Comparison of ENCODE assay signal across 8 cellular contexts in the genomic region with DNA sequence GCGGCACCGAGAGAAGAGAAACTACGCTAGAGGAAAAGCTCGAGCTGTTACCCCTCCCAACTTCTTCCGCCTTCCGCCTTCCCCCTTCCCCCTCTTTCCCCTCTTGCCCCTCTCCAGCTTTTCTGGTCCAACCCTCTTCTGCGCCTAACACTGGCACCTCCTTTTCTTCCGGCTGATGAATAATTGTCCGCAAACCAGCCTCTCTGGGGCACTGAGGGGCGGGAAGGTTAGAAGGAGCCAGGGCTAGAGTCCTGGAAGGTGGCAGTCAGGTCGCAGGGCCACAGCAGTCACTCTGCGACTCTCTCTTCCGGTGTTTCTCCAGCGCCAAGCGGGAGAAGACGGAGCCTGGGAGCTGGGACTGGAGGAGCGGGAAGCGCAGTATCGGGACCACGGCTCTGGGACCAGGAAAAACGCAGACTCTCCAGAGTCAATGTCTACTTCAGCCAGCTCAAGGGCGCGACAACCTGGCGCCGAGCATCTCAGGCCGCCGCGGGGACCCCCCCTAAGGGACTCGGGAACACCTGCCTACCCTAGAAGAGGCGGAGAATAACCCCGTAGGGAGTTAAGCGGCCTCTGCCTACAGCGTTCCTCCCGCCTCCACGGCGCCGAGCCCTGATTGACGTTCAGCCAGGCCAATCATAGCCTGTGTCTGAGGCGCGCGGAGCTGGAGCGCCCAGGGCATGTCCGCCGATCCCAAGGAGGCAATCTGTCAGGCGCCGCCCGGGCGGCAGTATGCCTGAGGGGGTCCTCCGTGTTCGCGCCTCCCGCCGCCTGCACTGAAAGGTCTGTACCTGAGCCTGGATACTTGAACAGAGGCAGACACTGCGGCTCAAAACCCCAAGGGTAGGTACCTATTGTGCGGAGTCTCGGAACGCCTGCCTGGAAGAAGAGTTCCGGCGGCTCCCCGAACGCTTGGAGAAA. TPM values are rescaled to one million over a fixed set of nuclear protein-coding genes. Genes with fewer than 3 reads are reported as not detected.
DNase-seq lines count a peak whose midpoint lies in the region; ATAC-seq and TF ChIP-seq lines count a peak whose summit lies in the region.

No MANE protein-coding gene starts in this region.

- peak overlapping the region; percentile 84 for H3K4me3 ChIP-seq in ectodermal cell (ENCODE audit: insufficient read depth, low read depth, low read length)
- H3K4me3 ChIP-seq in lung, result peak overlapping the region; percentile 72

- peaks cover 10% of the 10 kb centered on the region for H3K36me3 Mint-ChIP-seq in CD4-positive, alpha-beta T cell (ENCODE audit: low read depth)
- peaks cover 17% of the 10 kb centered on the region for H3K36me3 Mint-ChIP-seq in activated CD4-positive, alpha-beta memory T cell treated with anti-CD3 and anti-CD28 coated beads, Interleukin-2, amount 10 ng/mL, durations not matched to agents 7 days and 5 days (ENCODE audit: low read depth)

- peak; percentile 98 for ATAC-seq in CD4-positive, alpha-beta T cell (ENCODE audit: poor library complexity)
- peak; percentile 95 for ATAC-seq in GM19452 (IDR thresholded peaks at IDR 0.05; ENCODE audit: unreplicated experiment)
- ATAC-seq in HG03575 (IDR thresholded peaks at IDR 0.05; ENCODE audit: extremely low read depth, insufficient number of reproducible peaks, low FRiP score, unreplicated experiment), result peak; percentile 87
- peak; percentile 100 for ATAC-seq in lung (ENCODE audit: insufficient read depth, low FRiP score)

- H3K27ac Mint-ChIP-seq in CD4-positive, alpha-beta T cell, result peak overlapping the region; percentile 91
- peak overlapping the region; percentile 91 for H3K27ac Mint-ChIP-seq in activated CD4-positive, alpha-beta memory T cell treated with anti-CD3 and anti-CD28 coated beads, Interleukin-2, amount 10 ng/mL, durations not matched to agents 7 days and 5 days

- H3K4me1 ChIP-seq in ectodermal cell (ENCODE audit: control insufficient read depth, insufficient read depth, low read length) (peaks cover 6% of the 10 kb centered on the region), lung (ENCODE audit: control insufficient read depth in 2 of 2, insufficient read depth in 2 of 2, low read length in 2 of 2) (peaks cover 0 to 5% of the 10 kb centered on the region in 2 donors)

- DNase-seq in CD4-positive, alpha-beta T cell, result peak; percentile 88 to 97 (median 94)
- DNase-seq in NCI-H82 (lab: John Stamatoyannopoulos, UW) (peak; percentile 96), lung (ENCODE audit: low spot score) (peak; percentile 97)
- DNase-seq in activated CD4-positive, alpha-beta memory T cell treated with anti-CD3 and anti-CD28 coated beads, Interleukin-2, amount 10 ng/mL, durations not matched to agents 7 days and 5 days, result peak; percentile 95
- DNase-seq in stimulated activated CD4-positive, alpha-beta T cell treated with anti-CD3 and anti-CD28 coated beads, TNF-alpha, amount 100 ng/mL, for 24 hours (ENCODE audit: low read depth in 3 of 3), result peak; percentile 89 to 95 (median 91)

- H3K9me3 Mint-ChIP-seq in CD4-positive, alpha-beta T cell, result no peaks in the 10 kb centered on the region
- no peaks in the 10 kb centered on the region for H3K9me3 Mint-ChIP-seq in activated CD4-positive, alpha-beta memory T cell treated with anti-CD3 and anti-CD28 coated beads, Interleukin-2, amount 10 ng/mL, durations not matched to agents 7 days and 5 days

- H3K9me3 ChIP-seq in CD4-positive, alpha-beta T cell (ENCODE audit: control insufficient read depth, low read length), result no peaks in the 10 kb centered on the region
- H3K9me3 ChIP-seq in ectodermal cell (ENCODE audit: control insufficient read depth, low read length) (no peaks in the 10 kb centered on the region), lung (ENCODE audit: control insufficient read depth in 2 of 2, insufficient read depth in 1 of 2, low read length in 1 of 2) (no peaks in the 10 kb centered on the region)

- H3K27me3 ChIP-seq in CD4-positive, alpha-beta T cell (ENCODE audit: control insufficient read depth, insufficient read depth, low read length), result no peaks in the 10 kb centered on the region
- no peaks in the 10 kb centered on the region for H3K27me3 ChIP-seq in ectodermal cell (ENCODE audit: control insufficient read depth, insufficient read depth, low read length, poor library complexity, severe bottlenecking)
- H3K27me3 ChIP-seq in lung (ENCODE audit: control insufficient read depth, insufficient read depth), result no peaks in the 10 kb centered on the region

- TF ChIP-seq CTCF in CD4-positive, alpha-beta T cell (IDR thresholded peaks at IDR 0.05), result no peak
- peak; percentile 7 for TF ChIP-seq CTCF in lung (IDR thresholded peaks at IDR 0.05; ENCODE audit: control extremely low read depth, extremely low read depth)

- POLR2A ChIA-PET in CD4-positive, alpha-beta T cell (lab: Charles Lee), result interaction anchor here (0.5 to 5.4 kb wide), 22 partner anchors 8 to 936 kb away, joined by 3 to 129 read pairs (median 4); a partner anchor contains a TSS
- POLR2A ChIA-PET in activated CD4-positive, alpha-beta memory T cell treated with anti-CD3 and anti-CD28 coated beads, Interleukin-2, amount 10 ng/mL, durations not matched to agents 7 days and 5 days (lab: Charles Lee), result interaction anchor here (0.6 to 7.6 kb wide), 29 partner anchors 9 to 377 kb away, joined by 3 to 179 read pairs (median 4); a partner anchor contains a TSS

- intact Hi-C loops in CD4-positive, alpha-beta T cell (cut with DNase I, micrococcal nuclease), result loop anchor here (2.0 to 10.0 kb wide), 4 partner anchors 52 to 1500 kb away; a partner anchor contains a TSS

- H3K4me3 Mint-ChIP-seq in CD4-positive, alpha-beta T cell, result peak overlapping the region; percentile 100
- H3K4me3 Mint-ChIP-seq in activated CD4-positive, alpha-beta memory T cell treated with anti-CD3 and anti-CD28 coated beads, Interleukin-2, amount 10 ng/mL, durations not matched to agents 7 days and 5 days, result peak overlapping the region; percentile 99

- peaks cover 45% of the 10 kb centered on the region for H3K4me1 Mint-ChIP-seq in CD4-positive, alpha-beta T cell (ENCODE audit: low read depth)
- H3K4me1 Mint-ChIP-seq in activated CD4-positive, alpha-beta memory T cell treated with anti-CD3 and anti-CD28 coated beads, Interleukin-2, amount 10 ng/mL, durations not matched to agents 7 days and 5 days, result peaks cover 40% of the 10 kb centered on the region

- CTCF ChIA-PET in CD4-positive, alpha-beta T cell (lab: Charles Lee), result interaction anchor here (0.8 to 1.9 kb wide), 9 partner anchors 8 to 90 kb away, joined by 3 to 8 read pairs (median 6); a partner anchor contains a TSS
- CTCF ChIA-PET in activated CD4-positive, alpha-beta memory T cell treated with anti-CD3 and anti-CD28 coated beads, Interleukin-2, amount 10 ng/mL, durations not matched to agents 7 days and 5 days (lab: Charles Lee), result interaction anchor here (0.7 to 2.5 kb wide), 17 partner anchors 8 to 354 kb away, joined by 3 to 17 read pairs (median 5); a partner anchor contains a TSS

- H3K27me3 Mint-ChIP-seq in CD4-positive, alpha-beta T cell, result no peaks in the 10 kb centered on the region
- peaks cover 8% of the 10 kb centered on the region for H3K27me3 Mint-ChIP-seq in activated CD4-positive, alpha-beta memory T cell treated with anti-CD3 and anti-CD28 coated beads, Interleukin-2, amount 10 ng/mL, durations not matched to agents 7 days and 5 days

- H3K36me3 ChIP-seq in ectodermal cell (ENCODE audit: control insufficient read depth, insufficient read depth, low read length), result no peaks in the 10 kb centered on the region
- H3K36me3 ChIP-seq in lung (ENCODE audit: control insufficient read depth in 2 of 2, insufficient read depth in 2 of 2, low read length in 2 of 2), result no peaks in the 10 kb centered on the region

- peak overlapping the region; percentile 75 for H3K27ac ChIP-seq in CD4-positive, alpha-beta T cell (ENCODE audit: low read depth, low read length)
- peak overlapping the region; percentile 71 for H3K27ac ChIP-seq in ectodermal cell (ENCODE audit: insufficient read depth, low read depth, low read length, poor library complexity, severe bottlenecking)
- peak overlapping the region; percentile 74 to 80 for H3K27ac ChIP-seq in lung (ENCODE audit: low read depth in 1 of 2, low read length in 1 of 2)

- WGBS in ectodermal cell, 2 experiments, result 0% methylated on average over 61 of the region's 61 CpGs
- 0 to 1% methylated on average over 61 of the region's 61 CpGs for whole genome bisulfite sequencing in lung, 2 donors

RNA-seq across cellular contexts. Expression of a gene that starts 40.4 kb away (rescaled TPM):
- total RNA-seq in CD4-positive, alpha-beta T cell, result 10 to 100 TPM; 37.2 to 38.4 TPM
- total RNA-seq in activated CD4-positive, alpha-beta memory T cell treated with anti-CD3 and anti-CD28 coated beads, Interleukin-2, amount 10 ng/mL, durations not matched to agents 7 days and 5 days, result 100 to 1,000 TPM; 368 to 372 TPM
- 0.76 TPM for polyA plus RNA-seq in ectodermal cell (2013, experiment 1 of 4)
- polyA plus RNA-seq in ectodermal cell (2013, experiment 2 of 4), result 0.98 TPM
- polyA plus RNA-seq in ectodermal cell (2013, experiment 3 of 4), result 1.1 TPM
- 0.73 TPM for polyA plus RNA-seq in ectodermal cell (2013, experiment 4 of 4)
- 10 to 100 TPM; 14.4 to 56.6 TPM for total RNA-seq in lung
- polyA plus RNA-seq in lung, result 100 to 1,000 TPM in 1 of 2 donors, 10 to 100 TPM in 1; 67.2 to 183 TPM

RNA-seq across cellular contexts. Expression of a gene that starts 40.8 kb away (rescaled TPM):
- 10 to 100 TPM; 91.5 to 93.9 TPM for total RNA-seq in CD4-positive, alpha-beta T cell
- 100 to 1,000 TPM; 410 to 412 TPM for total RNA-seq in activated CD4-positive, alpha-beta memory T cell treated with anti-CD3 and anti-CD28 coated beads, Interleukin-2, amount 10 ng/mL, durations not matched to agents 7 days and 5 days
- polyA plus RNA-seq in ectodermal cell (2013, experiment 1 of 4), result 6.6 TPM
- 7.5 TPM for polyA plus RNA-seq in ectodermal cell (2013, experiment 2 of 4)
- polyA plus RNA-seq in ectodermal cell (2013, experiment 3 of 4), result 6.3 TPM
- 4.7 TPM for polyA plus RNA-seq in ectodermal cell (2013, experiment 4 of 4)
- total RNA-seq in lung, result 10 to 100 TPM; 32.6 to 52.1 TPM
- polyA plus RNA-seq in lung, result 100 to 1,000 TPM in 1 of 2 donors, 10 to 100 TPM in 1; 63.6 to 181 TPM

RNA-seq across cellular contexts. Expression of a gene that starts 46.5 kb away (rescaled TPM):
- 1 to 10 TPM; 4.6 to 6.0 TPM for total RNA-seq in CD4-positive, alpha-beta T cell
- total RNA-seq in activated CD4-positive, alpha-beta memory T cell treated with anti-CD3 and anti-CD28 coated beads, Interleukin-2, amount 10 ng/mL, durations not matched to agents 7 days and 5 days, result 10 to 100 TPM; 19.1 to 20.0 TPM
- 1.9 TPM for polyA plus RNA-seq in ectodermal cell (2013, experiment 1 of 4)
- polyA plus RNA-seq in ectodermal cell (2013, experiment 2 of 4), result 3.1 TPM
- 1.6 TPM for polyA plus RNA-seq in ectodermal cell (2013, experiment 3 of 4)
- 2.0 TPM for polyA plus RNA-seq in ectodermal cell (2013, experiment 4 of 4)
- total RNA-seq in lung, result 10 to 100 TPM; 42.3 to 76.7 TPM
- polyA plus RNA-seq in lung, result 10 to 100 TPM; 50.1 to 52.2 TPM

RNA-seq across cellular contexts. Expression of a gene that starts 50.5 kb away (rescaled TPM):
- 100 to 1,000 TPM; 120 to 121 TPM for total RNA-seq in CD4-positive, alpha-beta T cell
- total RNA-seq in activated CD4-positive, alpha-beta memory T cell treated with anti-CD3 and anti-CD28 coated beads, Interleukin-2, amount 10 ng/mL, durations not matched to agents 7 days and 5 days, result 100 to 1,000 TPM; 389 to 401 TPM
- polyA plus RNA-seq in ectodermal cell (2013, experiment 1 of 4), result 4.8 TPM
- polyA plus RNA-seq in ectodermal cell (2013, experiment 2 of 4), result 3.8 TPM
- polyA plus RNA-seq in ectodermal cell (2013, experiment 3 of 4), result 3.1 TPM
- polyA plus RNA-seq in ectodermal cell (2013, experiment 4 of 4), result 3.5 TPM
- total RNA-seq in lung, result 10 to 100 TPM; 40.4 to 79.0 TPM
- polyA plus RNA-seq in lung, result 100 to 1,000 TPM; 132 to 216 TPM

RNA-seq across cellular contexts. Expression of a gene that starts 55.8 kb away (rescaled TPM):
- total RNA-seq in CD4-positive, alpha-beta T cell, result 100 to 1,000 TPM; 165 to 171 TPM
- total RNA-seq in activated CD4-positive, alpha-beta memory T cell treated with anti-CD3 and anti-CD28 coated beads, Interleukin-2, amount 10 ng/mL, durations not matched to agents 7 days and 5 days, result 100 to 1,000 TPM; 203 to 211 TPM
- polyA plus RNA-seq in ectodermal cell (2013, experiment 1 of 4), result 4.4 TPM
- polyA plus RNA-seq in ectodermal cell (2013, experiment 2 of 4), result 4.6 TPM
- 3.5 TPM for polyA plus RNA-seq in ectodermal cell (2013, experiment 3 of 4)
- 3.2 TPM for polyA plus RNA-seq in ectodermal cell (2013, experiment 4 of 4)
- 10 to 100 TPM; 15.2 to 63.2 TPM for total RNA-seq in lung
- 10 to 100 TPM; 25.3 to 58.7 TPM for polyA plus RNA-seq in lung

Comparison
In these comparisons a context has a peak if more than half of its experiments do, and no peak if none do; other contexts are left out.
1. Peak in every context shown above with its lines: DNase-seq, ATAC-seq, H3K4me3 ChIP-seq and H3K27ac ChIP-seq.
2. RNA of a gene that starts 40.4 kb away (total RNA-seq): 368 to 372 TPM in activated CD4-positive, alpha-beta memory T cell treated with anti-CD3 and anti-CD28 coated beads, Interleukin-2, amount 10 ng/mL, durations not matched to agents 7 days and 5 days; 14.4 to 56.6 TPM in lung and 37.2 to 38.4 TPM in CD4-positive, alpha-beta T cell; every median in the first group is over 4 times any median in the second.
3. RNA of a gene that starts 40.8 kb away (total RNA-seq): 410 to 412 TPM in activated CD4-positive, alpha-beta memory T cell treated with anti-CD3 and anti-CD28 coated beads, Interleukin-2, amount 10 ng/mL, durations not matched to agents 7 days and 5 days; 91.5 to 93.9 TPM in CD4-positive, alpha-beta T cell and 32.6 to 52.1 TPM in lung; every median in the first group is over 4 times any median in the second.